ENCODE assay signal across 1 cellular context in genomic region chr3:125374996-125375941, GRCh38.
A peak's percentile ranks its signal among the peaks of the same experiment; 100 is the strongest.
TF ChIP-seq lines count a peak whose summit lies in the region.

Gene ZNF148 (minus strand): TSS chr3:125375325. CDS start chr3:125313640, 61,685 bp downstream.

TF ChIP-seq in HepG2, 621 proteins besides CTCF, POLR2A, EP300 and RAD21 (continued from another document and continues in another):
- TF ChIP-seq ZNF672 (CRISPR knock-in tag; IDR thresholded peaks at IDR 0.05) (peak; percentile 91), EED (CRISPR knock-in tag; IDR thresholded peaks at IDR 0.05) (0 out of 2 replicates have a peak, but pooled peaks have one; percentile 49), THYN1 (CRISPR knock-in tag; IDR thresholded peaks at IDR 0.05; ENCODE audit: borderline replicate concordance, low read depth) (no peak), ZNF496 (CRISPR knock-in tag; IDR thresholded peaks at IDR 0.05; ENCODE audit: insufficient replicate concordance) (no peak), SMYD3 (CRISPR knock-in tag; IDR thresholded peaks at IDR 0.05) (no peak), TBP (CRISPR knock-in tag; IDR thresholded peaks at IDR 0.05) (no peak), ZNF670 (CRISPR knock-in tag; IDR thresholded peaks at IDR 0.05; ENCODE audit: borderline replicate concordance) (no peak), ZNF24 (IDR thresholded peaks at IDR 0.05) (peak; percentile 61; the same call in 1 of the 2 replicates), HNF1B (CRISPR knock-in tag; IDR thresholded peaks at IDR 0.05) (peak; percentile 68), SMAD9 (CRISPR knock-in tag; IDR thresholded peaks at IDR 0.05) (no peak), HDAC6 (IDR thresholded peaks at IDR 0.05; ENCODE audit: low read depth, low read length) (no peak), KLF9 (CRISPR knock-in tag; IDR thresholded peaks at IDR 0.05; ENCODE audit: low read depth) (no peak), ZNF775 (CRISPR knock-in tag; IDR thresholded peaks at IDR 0.05; ENCODE audit: borderline replicate concordance) (no peak), ZNF264 (CRISPR knock-in tag; IDR thresholded peaks at IDR 0.05) (peak; percentile 37; the same call in 1 of the 2 replicates), U2AF2 (IDR thresholded peaks at IDR 0.05; ENCODE audit: low read depth, low read length) (peak; percentile 68; the same call in 1 of the 2 replicates), GPBP1L1 (CRISPR knock-in tag; IDR thresholded peaks at IDR 0.05) (no peak), MLX (CRISPR knock-in tag; IDR thresholded peaks at IDR 0.05) (0 out of 2 replicates have a peak, but pooled peaks have one; percentile 34), ZBTB7B (CRISPR knock-in tag; IDR thresholded peaks at IDR 0.05) (peak; percentile 24; the same call in 1 of the 2 replicates), ZNF7 (CRISPR knock-in tag; IDR thresholded peaks at IDR 0.05) (no peak), HCFC1 (IDR thresholded peaks at IDR 0.05; ENCODE audit: low read depth, low read length) (peak; percentile 63; the same call in 1 of the 2 replicates), ZNF576 (CRISPR knock-in tag; IDR thresholded peaks at IDR 0.05) (no peak), FIP1L1 (IDR thresholded peaks at IDR 0.05; ENCODE audit: borderline replicate concordance, insufficient read depth, low read depth, low read length) (no peak), PRPF4 (IDR thresholded peaks at IDR 0.05; ENCODE audit: low read depth, low read length, poor library complexity, severe bottlenecking) (peak; percentile 65), SP1 (IDR thresholded peaks at IDR 0.05) (no peak), SP1 (CRISPR knock-in tag; IDR thresholded peaks at IDR 0.05) (0 out of 2 replicates have a peak, but pooled peaks have one; percentile 50), PLSCR1 (CRISPR knock-in tag; IDR thresholded peaks at IDR 0.05; ENCODE audit: borderline replicate concordance) (no peak), ZFP36 (IDR thresholded peaks at IDR 0.05; ENCODE audit: borderline replicate concordance, low read depth, low read length, partially characterized antibody) (no peak), CBFB (CRISPR knock-in tag; IDR thresholded peaks at IDR 0.05) (peak; percentile 90), POGK (CRISPR knock-in tag; conservative IDR thresholded peaks at IDR 0.05) (0 out of 2 replicates have a peak, but pooled peaks have one; percentile 42), GLI4 (CRISPR knock-in tag; IDR thresholded peaks at IDR 0.05; ENCODE audit: borderline replicate concordance) (no peak), PRDM10 (CRISPR knock-in tag; IDR thresholded peaks at IDR 0.05; ENCODE audit: low read depth) (peak; percentile 74), HOXA3 (CRISPR knock-in tag; IDR thresholded peaks at IDR 0.05) (peak; percentile 90), ZNF784 (CRISPR knock-in tag; IDR thresholded peaks at IDR 0.05; ENCODE audit: borderline replicate concordance) (no peak; the same call in 1 of the 2 replicates), NCOR1 (IDR thresholded peaks at IDR 0.05; ENCODE audit: borderline replicate concordance, low read length) (no peak; the same call in 1 of the 2 replicates), PITX1 (CRISPR knock-in tag; IDR thresholded peaks at IDR 0.05) (peak; percentile 60; the same call in 1 of the 2 replicates), ZNF792 (CRISPR knock-in tag; IDR thresholded peaks at IDR 0.05) (peak; percentile 65; the same call in 1 of the 2 replicates), EHMT2 (IDR thresholded peaks at IDR 0.05; ENCODE audit: borderline replicate concordance, low read depth, low read length) (no peak), ZNF460 (CRISPR knock-in tag; IDR thresholded peaks at IDR 0.05; ENCODE audit: borderline replicate concordance) (no peak), SPEN (CRISPR knock-in tag; IDR thresholded peaks at IDR 0.05; ENCODE audit: low read depth) (peak; percentile 92), ATAD3A (CRISPR knock-in tag; IDR thresholded peaks at IDR 0.05) (no peak), AGO1 (IDR thresholded peaks at IDR 0.05; ENCODE audit: low read depth, low read length, poor library complexity, severe bottlenecking) (peak; percentile 39), NFYC (CRISPR knock-in tag; IDR thresholded peaks at IDR 0.05) (no peak), GABPA (IDR thresholded peaks at IDR 0.05; ENCODE audit: low read depth, low read length) (peak; percentile 74), GABPA (CRISPR knock-in tag; IDR thresholded peaks at IDR 0.05; ENCODE audit: low read depth) (peak; percentile 84), CC2D1A (CRISPR knock-in tag; IDR thresholded peaks at IDR 0.05) (no peak), CBX5 (CRISPR knock-in tag; IDR thresholded peaks at IDR 0.05; ENCODE audit: borderline replicate concordance) (no peak; the same call in 1 of the 2 replicates), ZNF75D (CRISPR knock-in tag; IDR thresholded peaks at IDR 0.05; ENCODE audit: borderline replicate concordance) (0 out of 2 replicates have a peak, but pooled peaks have one; percentile 20), ZBTB26 (CRISPR knock-in tag; IDR thresholded peaks at IDR 0.05; ENCODE audit: borderline replicate concordance) (no peak), ZNF354B (CRISPR knock-in tag; IDR thresholded peaks at IDR 0.05) (no peak), ZNF101 (CRISPR knock-in tag; IDR thresholded peaks at IDR 0.05; ENCODE audit: borderline replicate concordance, low read depth) (no peak), HOXA9 (CRISPR knock-in tag; IDR thresholded peaks at IDR 0.05; ENCODE audit: borderline replicate concordance) (peak; percentile 59), ZNF607 (CRISPR knock-in tag; IDR thresholded peaks at IDR 0.05; ENCODE audit: borderline replicate concordance) (no peak; the same call in 1 of the 2 replicates), KLF15 (CRISPR knock-in tag; IDR thresholded peaks at IDR 0.05; ENCODE audit: borderline replicate concordance) (no peak), KAT7 (CRISPR knock-in tag; IDR thresholded peaks at IDR 0.05; ENCODE audit: borderline replicate concordance) (peak; percentile 23; the same call in 1 of the 2 replicates), SNAI1 (CRISPR knock-in tag; IDR thresholded peaks at IDR 0.05; ENCODE audit: borderline replicate concordance) (no peak), ZFY (CRISPR knock-in tag; IDR thresholded peaks at IDR 0.05) (peak; percentile 81), ZMYM2 (CRISPR knock-in tag; IDR thresholded peaks at IDR 0.05) (0 out of 2 replicates have a peak, but pooled peaks have one; percentile 22), SOX13 (IDR thresholded peaks at IDR 0.05) (no peak), SOX13 (CRISPR knock-in tag; conservative IDR thresholded peaks at IDR 0.05 in 1 of 2, IDR thresholded peaks at IDR 0.05 in 1 of 2) (peak in 1 of 2 experiments; percentile 70; a peak in 2 of 4 replicates), MTA3 (CRISPR knock-in tag; IDR thresholded peaks at IDR 0.05) (no peak)
